In the genomic region with DNA sequence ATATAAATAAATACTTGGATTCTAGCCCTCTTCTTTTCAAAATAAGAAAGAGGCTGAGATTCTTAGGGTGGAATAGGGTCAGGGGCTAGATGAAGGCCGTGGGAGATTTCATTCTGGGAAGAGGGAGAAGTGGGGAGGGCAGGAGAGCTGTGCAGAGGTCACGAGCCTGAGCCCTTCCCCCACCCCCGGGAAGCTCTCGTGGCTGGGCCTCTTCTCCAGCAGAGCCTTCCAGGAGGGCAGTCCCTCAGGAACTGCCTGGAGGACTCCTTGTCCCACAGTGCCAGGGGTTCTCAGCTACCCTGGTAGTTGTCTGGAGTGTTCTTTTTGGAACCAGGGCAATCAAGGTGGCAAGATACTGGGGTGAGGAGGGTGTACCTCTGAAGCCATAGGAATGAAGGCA, we compare ENCODE assay signal across 1 cellular context.
TF ChIP-seq lines count a peak whose summit lies in the region.

No MANE protein-coding gene starts in this region.

TF ChIP-seq in liver, 16 proteins besides CTCF, POLR2A, EP300 and RAD21:
- TF ChIP-seq RXRA (IDR thresholded peaks at IDR 0.05) (peak; percentile 12 to 17), HNF4G (IDR thresholded peaks at IDR 0.05) (no peak), NR2F2 (IDR thresholded peaks at IDR 0.05) (peak; percentile 80)
- TF ChIP-seq, protein P1, sequence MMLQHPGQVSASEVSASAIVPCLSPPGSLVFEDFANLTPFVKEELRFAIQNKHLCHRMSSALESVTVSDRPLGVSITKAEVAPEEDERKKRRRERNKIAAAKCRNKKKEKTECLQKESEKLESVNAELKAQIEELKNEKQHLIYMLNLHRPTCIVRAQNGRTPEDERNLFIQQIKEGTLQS (IDR thresholded peaks at IDR 0.05) = no peak
